ENCODE assay signal across 1 cellular context in genomic region chr14:102516531-102517411, GRCh38.
TF ChIP-seq lines count a peak whose summit lies in the region.

No MANE protein-coding gene starts in this region.

TF ChIP-seq in HepG2, 621 proteins besides CTCF, POLR2A, EP300 and RAD21 (continued from another document and continues in another):
- no peak for TF ChIP-seq SMAD9 (CRISPR knock-in tag; IDR thresholded peaks at IDR 0.05)
- TF ChIP-seq ZBTB43 (CRISPR knock-in tag; conservative IDR thresholded peaks at IDR 0.05) = peak; percentile 70; the same call in 1 of the 2 replicates
- TF ChIP-seq ZNF333 (CRISPR knock-in tag; IDR thresholded peaks at IDR 0.05; ENCODE audit: borderline replicate concordance) = peak; percentile 81; the same call in 1 of the 2 replicates
- TF ChIP-seq RERE (CRISPR knock-in tag; IDR thresholded peaks at IDR 0.05; ENCODE audit: low read depth) = 0 out of 2 replicates have a peak, but pooled peaks have one; percentile 16
- no peak for TF ChIP-seq TIGD3 (CRISPR knock-in tag; IDR thresholded peaks at IDR 0.05; ENCODE audit: borderline replicate concordance)
- TF ChIP-seq ZNF101 (CRISPR knock-in tag; IDR thresholded peaks at IDR 0.05; ENCODE audit: borderline replicate concordance, low read depth) = no peak
- peak; percentile 65 for TF ChIP-seq FOSL2 (CRISPR knock-in tag; IDR thresholded peaks at IDR 0.05)
- peak; percentile 98 for TF ChIP-seq ZBED4 (CRISPR knock-in tag; IDR thresholded peaks at IDR 0.05; ENCODE audit: borderline replicate concordance)
- TF ChIP-seq ZFP36L2 (CRISPR knock-in tag; IDR thresholded peaks at IDR 0.05) = no peak
- peak; percentile 57 for TF ChIP-seq ERF (CRISPR knock-in tag; IDR thresholded peaks at IDR 0.05)
- TF ChIP-seq SP1 (IDR thresholded peaks at IDR 0.05) = no peak
- no peak for TF ChIP-seq SP1 (CRISPR knock-in tag; IDR thresholded peaks at IDR 0.05)
- TF ChIP-seq ETV6 (CRISPR knock-in tag; conservative IDR thresholded peaks at IDR 0.05) = peak; percentile 54; the same call in 1 of the 2 replicates
- peak; percentile 52; the same call in 1 of the 2 replicates for TF ChIP-seq YEATS4 (CRISPR knock-in tag; IDR thresholded peaks at IDR 0.05; ENCODE audit: borderline replicate concordance)
- peak; percentile 82; the same call in 1 of the 2 replicates for TF ChIP-seq ZNF580 (CRISPR knock-in tag; IDR thresholded peaks at IDR 0.05; ENCODE audit: borderline replicate concordance, low read depth)
- TF ChIP-seq ATF1 (CRISPR knock-in tag; IDR thresholded peaks at IDR 0.05) = no peak
- no peak for TF ChIP-seq NCOA5 (CRISPR knock-in tag; IDR thresholded peaks at IDR 0.05)
- 0 out of 2 replicates have a peak, but pooled peaks have one; percentile 43 for TF ChIP-seq ZNF558 (CRISPR knock-in tag; IDR thresholded peaks at IDR 0.05; ENCODE audit: borderline replicate concordance)
- 0 out of 2 replicates have a peak, but pooled peaks have one; percentile 27 for TF ChIP-seq KMT2A (CRISPR knock-in tag; IDR thresholded peaks at IDR 0.05)
- TF ChIP-seq ZNF790 (CRISPR knock-in tag; IDR thresholded peaks at IDR 0.05; ENCODE audit: borderline replicate concordance) = no peak
- peak; percentile 45; the same call in 1 of the 2 replicates for TF ChIP-seq ZNF816 (CRISPR knock-in tag; IDR thresholded peaks at IDR 0.05; ENCODE audit: borderline replicate concordance)
- no peak for TF ChIP-seq ZNF343 (CRISPR knock-in tag; IDR thresholded peaks at IDR 0.05)
- no peak for TF ChIP-seq ZNF281 (CRISPR knock-in tag; IDR thresholded peaks at IDR 0.05; ENCODE audit: borderline replicate concordance)
- 0 out of 2 replicates have a peak, but pooled peaks have one; percentile 25 for TF ChIP-seq ZXDC (CRISPR knock-in tag; IDR thresholded peaks at IDR 0.05)
- no peak for TF ChIP-seq MBNL3 (CRISPR knock-in tag; conservative IDR thresholded peaks at IDR 0.05)
- TF ChIP-seq FLYWCH1 (CRISPR knock-in tag; IDR thresholded peaks at IDR 0.05) = no peak
- no peak; the same call in 1 of the 2 replicates for TF ChIP-seq ZNF839 (CRISPR knock-in tag; IDR thresholded peaks at IDR 0.05; ENCODE audit: borderline replicate concordance)
- no peak for TF ChIP-seq ARID3A (IDR thresholded peaks at IDR 0.05; ENCODE audit: low read depth, low read length)
- TF ChIP-seq ZNF670 (CRISPR knock-in tag; IDR thresholded peaks at IDR 0.05; ENCODE audit: borderline replicate concordance) = no peak
- TF ChIP-seq ZNF383 (CRISPR knock-in tag; IDR thresholded peaks at IDR 0.05; ENCODE audit: borderline replicate concordance) = peak; percentile 84; the same call in 1 of the 2 replicates
- no peak for TF ChIP-seq ZNF10 (CRISPR knock-in tag; IDR thresholded peaks at IDR 0.05; ENCODE audit: borderline replicate concordance, low read depth)
- no peak for TF ChIP-seq NFE2L2 (IDR thresholded peaks at IDR 0.05; ENCODE audit: low read length)
- no peak for TF ChIP-seq ISX (CRISPR knock-in tag; conservative IDR thresholded peaks at IDR 0.05)
- no peak for TF ChIP-seq SETDB1 (CRISPR knock-in tag; IDR thresholded peaks at IDR 0.05; ENCODE audit: borderline replicate concordance)
- peak; percentile 30; the same call in 1 of the 2 replicates for TF ChIP-seq REPIN1 (CRISPR knock-in tag; IDR thresholded peaks at IDR 0.05; ENCODE audit: borderline replicate concordance, low read depth)
- no peak for TF ChIP-seq SAFB2 (CRISPR knock-in tag; IDR thresholded peaks at IDR 0.05; ENCODE audit: borderline replicate concordance, low read depth)
- peak; percentile 30; the same call in 1 of the 2 replicates for TF ChIP-seq ZNF431 (CRISPR knock-in tag; IDR thresholded peaks at IDR 0.05; ENCODE audit: borderline replicate concordance, low read depth)
